In the genomic region with DNA sequence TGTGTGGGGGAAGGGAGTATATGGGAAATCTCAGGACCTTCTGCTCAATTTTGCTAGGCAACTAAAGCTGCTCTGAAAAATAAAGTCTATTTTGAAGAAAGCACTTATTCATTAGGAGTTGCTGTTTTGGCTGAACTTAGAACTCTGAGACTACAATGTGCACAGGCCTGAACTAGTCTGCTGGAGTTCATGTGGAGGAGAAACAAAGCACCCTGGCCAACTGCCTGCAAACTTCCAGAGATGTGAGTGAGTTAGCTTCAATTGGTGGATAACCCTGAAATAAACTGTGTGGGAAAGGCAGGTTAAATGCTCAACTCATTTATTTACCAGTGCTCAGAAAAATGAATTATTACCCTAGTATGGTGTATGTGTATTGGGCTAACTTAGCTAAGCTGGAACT, we compare ENCODE assay signal across 23 cellular contexts. TPM values are rescaled to one million over a fixed set of nuclear protein-coding genes. Genes with fewer than 3 reads are reported as not detected.
DNase-seq lines count a peak whose midpoint lies in the region; ATAC-seq, FAIRE-seq and TF ChIP-seq lines count a peak whose summit lies in the region.
"Had no signal": no experiment of that assay in that cellular context is flagged by ENCODE, and none has a peak within 500 bp of the region (broad histone marks: within the 10 kb centered on the region; RNA-seq: fewer than 3 reads in every experiment).

No MANE protein-coding gene starts in this region.

- H3K27me3 ChIP-seq in keratinocyte (ENCODE audit: control insufficient read depth, extremely low read depth, insufficient read depth, low read length) (no peaks in the 10 kb centered on the region), prostate gland (replicated peaks; ENCODE audit: insufficient read depth) (no peaks in the 10 kb centered on the region), Caco-2 (replicated peaks; ENCODE audit: control insufficient read depth, insufficient read depth, low read length) (peaks cover 2% of the 10 kb centered on the region; the same call in 1 of the 2 replicates)
- H3K27me3 ChIP-seq: BLaER1 had no signal

- no peaks in the 10 kb centered on the region for H3K9me1 ChIP-seq in keratinocyte (ENCODE audit: control insufficient read depth, extremely low read depth, insufficient read depth, low read length)

- TF ChIP-seq CTCF in epithelial cell of esophagus (IDR thresholded peaks at IDR 0.05; ENCODE audit: insufficient read depth, low read depth, low read length, missing control alignments) (no peak), keratinocyte (optimal IDR thresholded peaks at IDR 0.05 in 1 of 3, IDR thresholded peaks at IDR 0.05 in 1 of 3, conservative IDR thresholded peaks at IDR 0.05 in 1 of 3; ENCODE audit: extremely low read depth in 1 of 3, insufficient read depth in 2 of 3, low read length in 3 of 3) (no peak), prostate gland (IDR thresholded peaks at IDR 0.05) (no peak), Caco-2 (IDR thresholded peaks at IDR 0.05; ENCODE audit: insufficient read depth in 1 of 2, low read depth in 1 of 2, low read length in 1 of 2, severe bottlenecking in 1 of 2, unreplicated experiment in 1 of 2) (no peak)

- peaks cover 21% of the 10 kb centered on the region for H3K9me3 Mint-ChIP-seq in Caco-2 (ENCODE audit: unreplicated experiment)

- no peaks in the 10 kb centered on the region for H3K4me1 Mint-ChIP-seq in Caco-2 (ENCODE audit: low read depth, unreplicated experiment)
- H3K4me1 Mint-ChIP-seq: CD14-positive monocyte; CD4-positive, alpha-beta memory T cell had no signal

- no peaks in the 10 kb centered on the region for H4K20me1 ChIP-seq in keratinocyte (ENCODE audit: control insufficient read depth, extremely low read depth, insufficient read depth, low read length)
- H4K20me1 ChIP-seq: BLaER1 had no signal

- CTCF ChIA-PET in Caco-2 (lab: Charles Lee) = no interaction called here

- H3K9ac ChIP-seq in keratinocyte (ENCODE audit: control insufficient read depth, extremely low read depth, insufficient read depth, low read length) = no peak overlapping the region
- H3K9ac ChIP-seq: BLaER1, GM23248 had no signal

- TF ChIP-seq POLR2A in prostate gland (IDR thresholded peaks at IDR 0.05) = no peak

- peak overlapping the region; percentile 41 for H3K4me2 ChIP-seq in keratinocyte (ENCODE audit: control insufficient read depth, extremely low read depth, insufficient read depth, low read depth, low read length)
- H3K4me2 ChIP-seq: BLaER1 had no signal

- H3K27ac Mint-ChIP-seq in Caco-2 (ENCODE audit: unreplicated experiment) = no peak overlapping the region
- H3K27ac Mint-ChIP-seq: CD14-positive monocyte; CD4-positive, alpha-beta memory T cell; HFFc6 had no signal

- H3K27ac ChIP-seq in keratinocyte (ENCODE audit: control insufficient read depth, insufficient read depth, low read length) = no peak overlapping the region
- no peak overlapping the region for H3K27ac ChIP-seq in prostate gland
- H3K27ac ChIP-seq: BLaER1, GM23248 had no signal

- peak; percentile 12 for DNase-seq in G401 (ENCODE audit: low spot score)
- DNase-seq in epithelial cell of esophagus (ENCODE audit: low read depth) = peak; percentile 13
- DNase-seq in keratinocyte (ENCODE audit: low read depth, low spot score) = no peak
- peak; percentile 25 for DNase-seq in prostate gland (ENCODE audit: low spot score)
- no peak for DNase-seq in Caco-2
- DNase-seq in KBM-7 = no peak
- DNase-seq: ACHN; Calu3; CD4-positive, alpha-beta memory T cell; DMS79 treated with DMSO at 0.1 percent for 48 hours; GM23248; HCEC 1CT; HFFc6; IMR-90 had no signal

- dilution Hi-C loops in keratinocyte (cut with MboI; ENCODE audit: extremely low pct_ligation_motif_present, low sequenced_read_pairs) = no loop called here

- peaks cover 3% of the 10 kb centered on the region for H3K4me1 ChIP-seq in keratinocyte (ENCODE audit: control insufficient read depth, extremely low read depth, insufficient read depth, low read length)
- no peaks in the 10 kb centered on the region for H3K4me1 ChIP-seq in prostate gland (replicated peaks)
- no peaks in the 10 kb centered on the region for H3K4me1 ChIP-seq in Caco-2

- no peak overlapping the region for H2AFZ ChIP-seq in keratinocyte (ENCODE audit: control insufficient read depth, low read length)
- H2AFZ ChIP-seq: GM23248 had no signal

- no TSS peak for BruUV-seq in Caco-2 (replicated peaks; lab: Mats Ljungman, UMichigan)

- H3K27me3 Mint-ChIP-seq in Caco-2 (ENCODE audit: insufficient read depth, unreplicated experiment) = peaks cover 17% of the 10 kb centered on the region

- ATAC-seq in GM19351 (IDR thresholded peaks at IDR 0.05; ENCODE audit: unreplicated experiment) = no peak
- ATAC-seq: K562 had no signal

- peak; percentile 29 for FAIRE-seq in keratinocyte (lab: Jason Lieb, UNC)
- FAIRE-seq: A204.1, GM12891, GM19239, H54, HTR-8/SVneo, K562 had no signal

- H3K79me2 ChIP-seq in keratinocyte (ENCODE audit: control insufficient read depth, insufficient read depth, low read length) = no peaks in the 10 kb centered on the region

- H3K4me3 Mint-ChIP-seq in Caco-2 (ENCODE audit: unreplicated experiment) = no peak overlapping the region
- H3K4me3 Mint-ChIP-seq: CD14-positive monocyte; CD4-positive, alpha-beta memory T cell; HFFc6 had no signal

- H3K9me3 ChIP-seq in keratinocyte (ENCODE audit: control insufficient read depth, low read depth, low read length) = no peaks in the 10 kb centered on the region
- H3K9me3 ChIP-seq in prostate gland = no peaks in the 10 kb centered on the region
- H3K9me3 ChIP-seq in Caco-2 = peaks cover 15% of the 10 kb centered on the region

- intact Hi-C loops in prostate gland (cut with DNase I) (no loop called here), Caco-2 (cut with micrococcal nuclease; ENCODE audit: unreplicated experiment) (no loop called here)

- in situ Hi-C loops in G401 (cut with HindIII; ENCODE audit: low sequenced_read_pairs) = no loop called here
- in situ Hi-C loops in KBM-7 (cut with MboI; ENCODE audit: low pct_unique_long_range_greater_than_20kb, low sequenced_read_pairs) = no loop called here

- H3K36me3 ChIP-seq in keratinocyte (ENCODE audit: control insufficient read depth in 2 of 2, extremely low read depth in 1 of 2, insufficient read depth in 2 of 2, low read length in 2 of 2) = no peaks in the 10 kb centered on the region
- H3K36me3 ChIP-seq in prostate gland = no peaks in the 10 kb centered on the region
- H3K36me3 ChIP-seq in Caco-2 (ENCODE audit: control insufficient read depth, insufficient read depth, low read length) = no peaks in the 10 kb centered on the region
- H3K36me3 ChIP-seq: BLaER1 had no signal

- no peak overlapping the region for H3K4me3 ChIP-seq in epithelial cell of esophagus (ENCODE audit: low read length)
- peak overlapping the region in 1 of 3 experiments; percentile 7 for H3K4me3 ChIP-seq in keratinocyte (ENCODE audit: control insufficient read depth in 2 of 3, extremely low read depth in 1 of 3, insufficient read depth in 2 of 3, low read depth in 1 of 3, low read length in 3 of 3)
- no peak overlapping the region for H3K4me3 ChIP-seq in prostate gland
- no peak overlapping the region for H3K4me3 ChIP-seq in Caco-2 (ENCODE audit: low read depth, low read length)
- H3K4me3 ChIP-seq: BLaER1, GM23248, K562 had no signal

- POLR2A ChIA-PET in Caco-2 (lab: Charles Lee) = interaction anchor here (0.6 kb wide), 1 partner anchor 293 kb away, joined by 3 read pairs; no protein-coding TSS in a partner anchor

- no peaks in the 10 kb centered on the region for H3K36me3 Mint-ChIP-seq in Caco-2 (ENCODE audit: insufficient read depth, unreplicated experiment)
- H3K36me3 Mint-ChIP-seq: CD14-positive monocyte had no signal

RNA-seq across cellular contexts. Expression of a gene that starts 17.3 kb away (rescaled TPM):
- total RNA-seq in G401 (2014; rRNA removed; shearing (Covaris generic)) = 27.8 and 36.7 TPM in 2 replicates
- 7.7 to 8.3 TPM (median 7.9 TPM) in 3 replicates for polyA plus RNA-seq in keratinocyte
- not detected for polyA plus RNA-seq in keratinocyte (2011; ENCODE audit: low read depth)
- polyA plus RNA-seq in keratinocyte (2011; cell fraction: cytosol; rRNA removed) = 7.6 and 8.5 TPM in 2 replicates
- 7.5 and 7.9 TPM in 2 replicates for polyA plus RNA-seq in keratinocyte (2011; cell fraction: nucleus; rRNA removed)
- polyA plus RNA-seq in keratinocyte (2012; ENCODE audit: low replicate concordance) = 3.9 and 8.0 TPM in 2 replicates
- 1.9 to 4.4 TPM (median 2.3 TPM) in 3 replicates for polyA minus RNA-seq in keratinocyte
- polyA minus RNA-seq in keratinocyte (2011; cell fraction: cytosol; rRNA and poly(A)+ RNA removed) = 2.5 TPM
- 1.4 and 2.4 TPM in 2 replicates for polyA minus RNA-seq in keratinocyte (2011; cell fraction: nucleus; rRNA and poly(A)+ RNA removed)
- total RNA-seq in prostate gland = 10 to 100 TPM in 1 of 2 donors, 1 to 10 TPM in 1; 6.8 to 13.4 TPM
- 24.9 and 30.2 TPM in 2 replicates for total RNA-seq in Caco-2 (2022)
- total RNA-seq: GM23248 had no signal
- polyA plus RNA-seq: CD14-positive monocyte had no signal

RNA-seq across cellular contexts. Expression of a gene that starts 39.5 kb away (rescaled TPM):
- total RNA-seq in G401 (2014; rRNA removed; shearing (Covaris generic)) = not detected in 2 replicates
- polyA plus RNA-seq in keratinocyte = not detected in 3 replicates
- not detected for polyA plus RNA-seq in keratinocyte (2011; ENCODE audit: low read depth)
- polyA plus RNA-seq in keratinocyte (2011; cell fraction: cytosol; rRNA removed) = not detected in 2 replicates
- polyA plus RNA-seq in keratinocyte (2011; cell fraction: nucleus; rRNA removed) = not detected in 2 replicates
- polyA plus RNA-seq in keratinocyte (2012; ENCODE audit: low replicate concordance) = not detected in 2 replicates
- not detected in 3 replicates for polyA minus RNA-seq in keratinocyte
- not detected for polyA minus RNA-seq in keratinocyte (2011; cell fraction: cytosol; rRNA and poly(A)+ RNA removed)
- polyA minus RNA-seq in keratinocyte (2011; cell fraction: nucleus; rRNA and poly(A)+ RNA removed) = not detected in 2 replicates
- total RNA-seq in prostate gland = not detected
- total RNA-seq in Caco-2 (2022) = not detected in 2 replicates
- total RNA-seq: Calu3; CD4-positive, alpha-beta memory T cell; GM23248; HFFc6; IMR-90; K562 had no signal
- polyA plus RNA-seq: CD14-positive monocyte, GM23248, IMR-90, K562 had no signal

Comparison
In these comparisons a context has a peak if more than half of its experiments do, and no peak if none do; other contexts are left out.
1. DNase-seq: peak in G401 (single experiment), epithelial cell of esophagus (single experiment) and prostate gland (single experiment); none in keratinocyte (single experiment), Caco-2 (0 of 2) and KBM-7 (single experiment).